Comparison of ENCODE assay signal across 8 cellular contexts in genomic region chr21:33588485-33589335, GRCh38. TPM values are rescaled to one million over a fixed set of nuclear protein-coding genes. Genes with fewer than 3 reads are reported as not detected.
A peak's percentile ranks its signal among the peaks of the same experiment; 100 is the strongest.
DNase-seq lines count a peak whose midpoint lies in the region; ATAC-seq, FAIRE-seq and TF ChIP-seq lines count a peak whose summit lies in the region.

Gene DONSON, minus strand, starts transcription at chr21:33588684. Its CDS starts 43 bp downstream, at chr21:33588641.

- DNase-seq in GM12865 (ENCODE audit: low read depth) (peak; percentile 92), NCI-H1092 treated with DMSO at 0.1 percent for 48 hours (lab: John Stamatoyannopoulos, UW) (peak; percentile 81), Right ventricle myocardium inferior (ENCODE audit: missing footprints) (peak; percentile 95), pancreas (peak; percentile 82 to 99 (median 92)), thyroid gland (peak; percentile 85)
- peak; percentile 98 for DNase-seq in activated naive CD8-positive, alpha-beta T cell treated with anti-CD3 and anti-CD28 coated beads, Interleukin-2, amount 10 ng/mL, durations not matched to agents 7 days and 5 days

- H3K4me2 ChIP-seq in SU-DHL-6 (ENCODE audit: low read depth, low read length, poor library complexity, severe bottlenecking), result peak within 1 kb of the TSS; percentile 81

- peak; percentile 93 for ATAC-seq in HG02610 (IDR thresholded peaks at IDR 0.05; ENCODE audit: unreplicated experiment)
- ATAC-seq in activated naive CD8-positive, alpha-beta T cell treated with anti-CD3 and anti-CD28 coated beads, Interleukin-2, amount 10 ng/mL, durations not matched to agents 7 days and 5 days (ENCODE audit: low read depth), result peak; percentile 95
- ATAC-seq in Right ventricle myocardium inferior, result peak; percentile 98
- ATAC-seq in pancreas, result peak; percentile 94 to 99 (median 98)

- H3K36me3 ChIP-seq in SU-DHL-6 (ENCODE audit: low read length) (peaks cover 17% of the 10 kb centered on the region; the same call in 1 of the 2 replicates), pancreas (no peaks in the 10 kb centered on the region), thyroid gland (no peaks in the 10 kb centered on the region)

- H2AFZ ChIP-seq in SU-DHL-6 (ENCODE audit: low read depth, low read length, severe bottlenecking), result peak within 1 kb of the TSS; percentile 87

- no peak for FAIRE-seq in pancreas (lab: Jason Lieb, UNC)

- H3K4me1 Mint-ChIP-seq in activated naive CD8-positive, alpha-beta T cell treated with anti-CD3 and anti-CD28 coated beads, Interleukin-2, amount 10 ng/mL, durations not matched to agents 7 days and 5 days, result peaks cover 25% of the 10 kb centered on the region

- H3K36me3 Mint-ChIP-seq in activated naive CD8-positive, alpha-beta T cell treated with anti-CD3 and anti-CD28 coated beads, Interleukin-2, amount 10 ng/mL, durations not matched to agents 7 days and 5 days, result peaks cover 20% of the 10 kb centered on the region

- peak; percentile 10 for TF ChIP-seq CTCF in GM12865 (IDR thresholded peaks at IDR 0.05; ENCODE audit: insufficient read depth, low read depth, low read length, missing control alignments)
- TF ChIP-seq CTCF in SU-DHL-6 (IDR thresholded peaks at IDR 0.05; ENCODE audit: insufficient read depth, low read length, poor library complexity, severe bottlenecking), result no peak
- no peak for TF ChIP-seq CTCF in pancreas (IDR thresholded peaks at IDR 0.05)
- peak in 2 of 6 experiments; percentile 18 to 23 for TF ChIP-seq CTCF in thyroid gland (IDR thresholded peaks at IDR 0.05)

- H4K20me1 ChIP-seq in SU-DHL-6 (ENCODE audit: low read depth, low read length), result peaks cover 3% of the 10 kb centered on the region; the same call in 1 of the 2 replicates

- peaks cover 41% of the 10 kb centered on the region for H3K79me2 ChIP-seq in SU-DHL-6 (ENCODE audit: insufficient read depth, low read length)

- peak in 1 of 2 donors; percentile 74 for TF ChIP-seq POLR2A in thyroid gland (IDR thresholded peaks at IDR 0.05)

- H3K9me2 ChIP-seq in SU-DHL-6 (replicated peaks; ENCODE audit: insufficient read depth, low read length), result no peaks in the 10 kb centered on the region

- H3K9me3 Mint-ChIP-seq in activated naive CD8-positive, alpha-beta T cell treated with anti-CD3 and anti-CD28 coated beads, Interleukin-2, amount 10 ng/mL, durations not matched to agents 7 days and 5 days, result no peaks in the 10 kb centered on the region

- H3K27ac Mint-ChIP-seq in activated naive CD8-positive, alpha-beta T cell treated with anti-CD3 and anti-CD28 coated beads, Interleukin-2, amount 10 ng/mL, durations not matched to agents 7 days and 5 days, result peak within 1 kb of the TSS; percentile 89

- 1% methylated on average over 36 to 78 of the region's 78 CpGs for WGBS in pancreas, 2 donors
- WGBS in thyroid gland, 2 donors, result 0 to 2% methylated on average over 12 to 20 of the region's 78 CpGs

- POLR2A ChIA-PET in activated naive CD8-positive, alpha-beta T cell treated with anti-CD3 and anti-CD28 coated beads, Interleukin-2, amount 10 ng/mL, durations not matched to agents 7 days and 5 days (lab: Charles Lee), result interaction anchor here (0.5 to 2.6 kb wide), 20 partner anchors 10 to 817 kb away, joined by 3 to 36 read pairs (median 4); partner anchors contain the start of genes DNAJC28, GART, PAXBP1 and SON

- H3K27ac ChIP-seq in SU-DHL-6 (ENCODE audit: low read depth, low read length), result peak within 1 kb of the TSS; percentile 64
- H3K27ac ChIP-seq in pancreas, result peak within 1 kb of the TSS; percentile 73 to 88 (median 80)
- peak within 1 kb of the TSS; percentile 39 to 83 (median 80) for H3K27ac ChIP-seq in thyroid gland

- H3K4me3 Mint-ChIP-seq in activated naive CD8-positive, alpha-beta T cell treated with anti-CD3 and anti-CD28 coated beads, Interleukin-2, amount 10 ng/mL, durations not matched to agents 7 days and 5 days, result peak within 1 kb of the TSS; percentile 97

- H3K4me1 ChIP-seq in pancreas (peaks cover 0 to 5% (median 4%) of the 10 kb centered on the region in 3 donors), thyroid gland (peaks cover 5 to 9% of the 10 kb centered on the region in 2 donors)

- intact Hi-C loops in Right ventricle myocardium inferior (cut with DNase I), result loop anchor here (5.0 kb wide), 1 partner anchor 46 kb away; the partner anchor contains the start of genes GART and SON
- intact Hi-C loops in pancreas (cut with DNase I), result no loop called here
- intact Hi-C loops in thyroid gland (cut with DNase I), result no loop called here

- no peaks in the 10 kb centered on the region for H3K27me3 Mint-ChIP-seq in activated naive CD8-positive, alpha-beta T cell treated with anti-CD3 and anti-CD28 coated beads, Interleukin-2, amount 10 ng/mL, durations not matched to agents 7 days and 5 days

- H3K4me3 ChIP-seq in GM12865 (ENCODE audit: low read depth, low read length) (peak within 1 kb of the TSS; percentile 89), SU-DHL-6 (ENCODE audit: insufficient read depth, low read length, poor library complexity, severe bottlenecking) (peak within 1 kb of the TSS; percentile 93), pancreas (peak within 1 kb of the TSS; percentile 93 to 98 (median 97)), thyroid gland (replicated peaks in 1 of 3) (peak within 1 kb of the TSS; percentile 19 to 93 (median 72))

- H3K27me3 ChIP-seq in SU-DHL-6 (ENCODE audit: low read length) (no peaks in the 10 kb centered on the region), pancreas (no peaks in the 10 kb centered on the region), thyroid gland (no peaks in the 10 kb centered on the region)

- peak within 1 kb of the TSS; percentile 96 for H3K9ac ChIP-seq in SU-DHL-6 (ENCODE audit: low read length)

- H3K9me3 ChIP-seq in SU-DHL-6 (ENCODE audit: insufficient read depth, low read length) (no peaks in the 10 kb centered on the region), pancreas (no peaks in the 10 kb centered on the region), thyroid gland (no peaks in the 10 kb centered on the region)

- no peaks in the 10 kb centered on the region for H3F3A ChIP-seq in SU-DHL-6 (ENCODE audit: insufficient read depth)

RNA-seq across cellular contexts. Expression of gene DONSON, which starts in this region (rescaled TPM):
- total RNA-seq in activated naive CD8-positive, alpha-beta T cell treated with anti-CD3 and anti-CD28 coated beads, Interleukin-2, amount 10 ng/mL, durations not matched to agents 7 days and 5 days, result 10 to 100 TPM; 29.0 to 33.6 TPM
- 6.6 TPM for total RNA-seq in Right ventricle myocardium inferior
- total RNA-seq in pancreas, result 1 to 10 TPM; 2.4 to 5.3 (median 3.0) TPM
- 10 to 100 TPM in 1 of 2 donors, 1 to 10 TPM in 1; 6.7 to 11.1 TPM for polyA plus RNA-seq in pancreas
- total RNA-seq in thyroid gland, result 10 to 100 TPM in 1 of 4 donors, 1 to 10 TPM in 3; 4.2 to 13.3 (median 6.7) TPM

Comparison
In these comparisons a context has a peak if more than half of its experiments do, and no peak if none do; other contexts are left out.
1. Peak in every context shown above with its lines: DNase-seq, ATAC-seq, H3K4me3 ChIP-seq and H3K27ac ChIP-seq.